In genomic region chr6:35167505-35167904, GRCh38 we compare ENCODE assay signal across 19 cellular contexts. TPM values are rescaled to one million over a fixed set of nuclear protein-coding genes. Genes with fewer than 3 reads are reported as not detected.
DNase-seq lines count a peak whose midpoint lies in the region; ATAC-seq and TF ChIP-seq lines count a peak whose summit lies in the region.
"Had no signal": no experiment of that assay in that cellular context is flagged by ENCODE, and none has a peak within 500 bp of the region (broad histone marks: within the 10 kb centered on the region; RNA-seq: fewer than 3 reads in every experiment).

No MANE protein-coding gene starts in this region.

- no peak overlapping the region for H3K18ac ChIP-seq in IMR-90 (ENCODE audit: low read depth, low read length)

- H3K4me1 ChIP-seq in HEK293 (ENCODE audit: control insufficient read depth, insufficient read depth, low read length) (no peaks in the 10 kb centered on the region), IMR-90 (ENCODE audit: control insufficient read depth, insufficient read depth, low read length) (peaks cover 25% of the 10 kb centered on the region), neural progenitor cell (peaks cover 12% of the 10 kb centered on the region), thyroid gland (peaks cover 41 to 51% of the 10 kb centered on the region in 2 donors)
- H3K4me1 ChIP-seq: BE2C, BLaER1 had no signal

- BruUV-seq in IMR-90 (replicated peaks; lab: Mats Ljungman, UMichigan), result no TSS peak

- TF ChIP-seq CTCF in HEK293 (tag by site-specific recombination; IDR thresholded peaks at IDR 0.05) (no peak), IMR-90 (conservative IDR thresholded peaks at IDR 0.05; ENCODE audit: low read depth, low read length) (no peak), neural progenitor cell (IDR thresholded peaks at IDR 0.05) (no peak), thyroid gland (IDR thresholded peaks at IDR 0.05) (no peak), CD14-positive monocyte (IDR thresholded peaks at IDR 0.05) (no peak)

- H3K4me2 ChIP-seq in IMR-90 (ENCODE audit: low read depth, low read length), result no peak overlapping the region
- no peak overlapping the region for H3K4me2 ChIP-seq in neural progenitor cell
- H3K4me2 ChIP-seq: BLaER1 had no signal

- H4K5ac ChIP-seq in IMR-90 (ENCODE audit: low read depth, low read length), result no peak overlapping the region

- H3K4ac ChIP-seq in IMR-90 (ENCODE audit: low read depth, low read length), result peak overlapping the region; percentile 83

- no peak overlapping the region for H3K27ac ChIP-seq in HEK293 (ENCODE audit: extremely low read depth, low read depth, low read length)
- no peak overlapping the region for H3K27ac ChIP-seq in IMR-90 (ENCODE audit: insufficient read depth, low read length)
- no peak overlapping the region for H3K27ac ChIP-seq in neural progenitor cell
- peak overlapping the region in 2 of 3 donors; percentile 76 to 90 for H3K27ac ChIP-seq in thyroid gland
- H3K27ac ChIP-seq: BLaER1 had no signal

- H3K27ac Mint-ChIP-seq in neural progenitor cell (peak overlapping the region; percentile 58), CD14-positive monocyte (peak overlapping the region in 1 of 7 donors; percentile 14)
- H3K27ac Mint-ChIP-seq: CD4-positive, alpha-beta T cell; CD8-positive, alpha-beta T cell had no signal

- CTCF ChIA-PET in HEK293 (lab: Yijun Ruan, JAX), result interaction anchor here (1.8 kb wide), 1 partner anchor 21 kb away, joined by 7 read pairs; no protein-coding TSS in a partner anchor
- CTCF ChIA-PET in IMR-90 (lab: Yijun Ruan, JAX), result interaction anchor here (2.6 kb wide), 1 partner anchor 21 kb away, joined by 11 read pairs; no protein-coding TSS in a partner anchor

- dilution Hi-C loops in IMR-90 (cut with HindIII; ENCODE audit: low sequenced_read_pairs, unreplicated experiment), result no loop called here

- no peak for DNase-seq in IMR-90
- no peak for DNase-seq in neural progenitor cell (ENCODE audit: low spot score)
- DNase-seq in thyroid gland, result no peak
- DNase-seq in activated CD4-positive, alpha-beta T cell treated with anti-CD3 and anti-CD28 coated beads for 4 hours, result no peak
- DNase-seq in CD14-positive monocyte (ENCODE audit: low spot score), result no peak
- no peak for DNase-seq in NCI-H1417 treated with DMSO at 0.1 percent for 48 hours (lab: John Stamatoyannopoulos, UW)
- DNase-seq: 8988T; ACHN; BE2C; C1 segment of cervical spinal cord; Caco-2; Calu3; CD4-positive, alpha-beta T cell; CD8-positive, alpha-beta T cell; DMS79 treated with DMSO at 0.1 percent for 48 hours; GF-D8 had no signal

- no peak overlapping the region for H3K4me3 ChIP-seq in HEK293 (ENCODE audit: low read depth, low read length)
- H3K4me3 ChIP-seq in IMR-90 (ENCODE audit: insufficient read depth, low read depth, low read length), result no peak overlapping the region
- H3K4me3 ChIP-seq in neural progenitor cell, result no peak overlapping the region
- H3K4me3 ChIP-seq in thyroid gland (replicated peaks in 1 of 3), result no peak overlapping the region
- H3K4me3 ChIP-seq: BLaER1 had no signal

- H3K36me3 Mint-ChIP-seq in neural progenitor cell (no peaks in the 10 kb centered on the region), CD14-positive monocyte (no peaks in the 10 kb centered on the region)
- H3K36me3 Mint-ChIP-seq: CD8-positive, alpha-beta T cell had no signal

- H3K79me1 ChIP-seq in IMR-90 (ENCODE audit: low read depth in 1 of 2, low read length in 2 of 2), result peaks cover 0 to 3% of the 10 kb centered on the region in 2 experiments; a peak in 1 of 4 replicates

- H3K56ac ChIP-seq in IMR-90 (ENCODE audit: extremely low read depth, insufficient read depth, low read length), result no peak overlapping the region

- H4K20me1 ChIP-seq in IMR-90 (ENCODE audit: insufficient read depth, low read length), result no peaks in the 10 kb centered on the region
- no peaks in the 10 kb centered on the region for H4K20me1 ChIP-seq in neural progenitor cell (ENCODE audit: low read depth)
- H4K20me1 ChIP-seq: BLaER1 had no signal

- peak overlapping the region; percentile 67; the same call in 1 of the 2 replicates for H2AK5ac ChIP-seq in IMR-90 (ENCODE audit: low read depth, low read length)

- H3K9ac ChIP-seq in IMR-90 (ENCODE audit: low read depth, low read length), result no peak overlapping the region
- no peak overlapping the region for H3K9ac ChIP-seq in neural progenitor cell
- H3K9ac ChIP-seq: BLaER1 had no signal

- intact Hi-C loops in IMR-90 (cut with micrococcal nuclease), result loop anchor here (5.0 kb wide), 1 partner anchor 35 kb away; no protein-coding TSS in a partner anchor
- intact Hi-C loops in thyroid gland (cut with DNase I), result no loop called here
- intact Hi-C loops in CD14-positive monocyte (cut with micrococcal nuclease), result no loop called here

- no peak overlapping the region for H2AFZ ChIP-seq in IMR-90 (replicated peaks; ENCODE audit: low read length, poor library complexity)
- H2AFZ ChIP-seq in neural progenitor cell (replicated peaks), result no peak overlapping the region

- H3K27me3 Mint-ChIP-seq in neural progenitor cell (ENCODE audit: insufficient read depth, low read depth) (peaks cover 12% of the 10 kb centered on the region), CD14-positive monocyte (ENCODE audit: low read depth in 3 of 3) (peaks cover 5 to 11% (median 7%) of the 10 kb centered on the region in 3 donors)

- H2BK5ac ChIP-seq in IMR-90 (ENCODE audit: low read depth, low read length, poor library complexity, severe bottlenecking), result no peak overlapping the region

- ATAC-seq in IMR-90 (ENCODE audit: low read depth), result no peak
- ATAC-seq: CD8-positive, alpha-beta T cell had no signal

- H2AK9ac ChIP-seq in IMR-90 (replicated peaks; ENCODE audit: low read depth, low read length, poor library complexity), result no peak overlapping the region

- H3K9me3 ChIP-seq in HEK293 (ENCODE audit: control insufficient read depth, insufficient read depth, low read depth, low read length) (no peaks in the 10 kb centered on the region), IMR-90 (ENCODE audit: control insufficient read depth, insufficient read depth, low read length) (0 out of 2 replicates have a peak, but pooled peaks cover 2% of the 10 kb centered on the region), neural progenitor cell (ENCODE audit: low read depth) (no peaks in the 10 kb centered on the region), thyroid gland (no peaks in the 10 kb centered on the region)
- H3K9me3 ChIP-seq: Caco-2 had no signal

- peaks cover 33% of the 10 kb centered on the region for H3K4me1 Mint-ChIP-seq in neural progenitor cell
- no peaks in the 10 kb centered on the region for H3K4me1 Mint-ChIP-seq in CD14-positive monocyte

- no peaks in the 10 kb centered on the region for H3K79me2 ChIP-seq in neural progenitor cell (ENCODE audit: low read depth)

- H3K9me3 Mint-ChIP-seq in neural progenitor cell, result peaks cover 5% of the 10 kb centered on the region
- H3K9me3 Mint-ChIP-seq in CD14-positive monocyte, result peaks cover 0 to 14% (median 8%) of the 10 kb centered on the region in 7 donors
- H3K9me3 Mint-ChIP-seq: CD4-positive, alpha-beta T cell; CD8-positive, alpha-beta T cell had no signal

- peak overlapping the region; percentile 59; the same call in 1 of the 2 replicates for H2BK20ac ChIP-seq in IMR-90 (ENCODE audit: low read depth, low read length)

- peaks cover 32% of the 10 kb centered on the region for H3K9me1 ChIP-seq in IMR-90 (ENCODE audit: insufficient read depth, low read length)

- H4K8ac ChIP-seq in IMR-90 (ENCODE audit: low read depth in 2 of 2, low read length in 2 of 2), result no peak overlapping the region

- H4K91ac ChIP-seq in IMR-90 (ENCODE audit: insufficient read depth, low read depth, low read length), result no peak overlapping the region

- H3K36me3 ChIP-seq in HEK293 (ENCODE audit: control insufficient read depth in 2 of 2, insufficient read depth in 1 of 2, low read length in 2 of 2) (no peaks in the 10 kb centered on the region), IMR-90 (ENCODE audit: control insufficient read depth, insufficient read depth, low read length) (no peaks in the 10 kb centered on the region), neural progenitor cell (no peaks in the 10 kb centered on the region), thyroid gland (no peaks in the 10 kb centered on the region)
- H3K36me3 ChIP-seq: BE2C, BLaER1 had no signal

- POLR2A ChIA-PET in HEK293 (lab: Yijun Ruan, JAX), result interaction anchor here (0.6 kb wide), 1 partner anchor 38 kb away, joined by 3 read pairs; no protein-coding TSS in a partner anchor
- POLR2A ChIA-PET in IMR-90 (lab: Charles Lee; ENCODE audit: unreplicated experiment), result no interaction called here

- H3K23ac ChIP-seq in IMR-90 (ENCODE audit: low read depth, low read length), result no peak overlapping the region; the same call in 1 of the 2 replicates

- H3K27me3 ChIP-seq in IMR-90 (ENCODE audit: control insufficient read depth, insufficient read depth, low read length) (no peaks in the 10 kb centered on the region), neural progenitor cell (no peaks in the 10 kb centered on the region), thyroid gland (no peaks in the 10 kb centered on the region)
- H3K27me3 ChIP-seq: BE2C, BLaER1 had no signal

- no peak overlapping the region for H3K4me3 Mint-ChIP-seq in neural progenitor cell
- H3K4me3 Mint-ChIP-seq in CD14-positive monocyte, result no peak overlapping the region
- H3K4me3 Mint-ChIP-seq: CD4-positive, alpha-beta T cell; CD8-positive, alpha-beta T cell had no signal

- 0 out of 2 replicates have a peak overlapping the region, but pooled peaks have one; percentile 15 for H3K14ac ChIP-seq in IMR-90 (replicated peaks; ENCODE audit: low read depth, low read length)

- TF ChIP-seq POLR2A in IMR-90 (IDR thresholded peaks at IDR 0.05; ENCODE audit: low read depth, low read length), result no peak
- TF ChIP-seq POLR2A in thyroid gland (IDR thresholded peaks at IDR 0.05), result no peak

- in situ Hi-C loops in IMR-90 (cut with MboI; ENCODE audit: low sequenced_read_pairs), result no loop called here

- TF ChIP-seq RAD21 in IMR-90 (IDR thresholded peaks at IDR 0.05; ENCODE audit: low read length), result no peak

- no peaks in the 10 kb centered on the region for H3F3A ChIP-seq in neural progenitor cell (ENCODE audit: low read depth)

- H2BK120ac ChIP-seq in IMR-90 (ENCODE audit: low read depth, low read length), result peak overlapping the region; percentile 56; the same call in 1 of the 2 replicates

- H2BK15ac ChIP-seq in IMR-90 (ENCODE audit: low read depth, low read length), result peak overlapping the region; percentile 78; the same call in 2 of the 3 replicates

RNA-seq across cellular contexts. Expression of gene TCP11, which starts 26.4 kb away (rescaled TPM):
- total RNA-seq in IMR-90 (2012; rRNA removed) (0.36 and 0.56 TPM in 2 replicates), neural progenitor cell (ENCODE audit: low replicate concordance) (0.25 TPM in 1 of 2 replicates, not detected in the other), thyroid gland (1 to 10 TPM in 2 of 4 donors, not detected in 2; 1.0 to 2.8 TPM)
- polyA plus RNA-seq in IMR-90 (2012; rRNA removed) (0.30 and 0.34 TPM in 2 replicates), CD14-positive monocyte (not detected)
- polyA plus RNA-seq in IMR-90 (2012; cell fraction: cytosol; rRNA removed), result 0.16 TPM in 1 of 2 replicates, not detected in the other
- 0.09 and 0.11 TPM in 2 replicates for polyA plus RNA-seq in IMR-90 (2012; cell fraction: nucleus; rRNA removed; ENCODE audit: low replicate concordance)
- total RNA-seq: A673; Caco-2; Calu3; CD4-positive, alpha-beta T cell; CD8-positive, alpha-beta T cell had no signal

RNA-seq across cellular contexts. Expression of gene SCUBE3, which starts 46.3 kb away (rescaled TPM):
- total RNA-seq in IMR-90 (2012; rRNA removed) (19.9 and 21.1 TPM in 2 replicates), neural progenitor cell (ENCODE audit: low replicate concordance) (9.0 and 11.4 TPM in 2 replicates), thyroid gland (100 to 1,000 TPM in 1 of 4 donors, 10 to 100 TPM in 3; 45.5 to 119 (median 66.3) TPM)
- polyA plus RNA-seq in IMR-90 (2012; rRNA removed) (41.5 and 45.5 TPM in 2 replicates), CD14-positive monocyte (not detected)
- 24.2 and 25.6 TPM in 2 replicates for polyA plus RNA-seq in IMR-90 (2012; cell fraction: cytosol; rRNA removed)
- 53.9 and 65.7 TPM in 2 replicates for polyA plus RNA-seq in IMR-90 (2012; cell fraction: nucleus; rRNA removed; ENCODE audit: low replicate concordance)
- total RNA-seq: CD4-positive, alpha-beta T cell; CD8-positive, alpha-beta T cell had no signal

Comparison
In these comparisons a context has a peak if more than half of its experiments do, and no peak if none do; other contexts are left out.
1. H3K27ac ChIP-seq: peak in thyroid gland (2 of 3); none in HEK293 (single experiment), IMR-90 (single experiment) and neural progenitor cell (single experiment).